ENCODE assay signal across 21 cellular contexts in the genomic region with DNA sequence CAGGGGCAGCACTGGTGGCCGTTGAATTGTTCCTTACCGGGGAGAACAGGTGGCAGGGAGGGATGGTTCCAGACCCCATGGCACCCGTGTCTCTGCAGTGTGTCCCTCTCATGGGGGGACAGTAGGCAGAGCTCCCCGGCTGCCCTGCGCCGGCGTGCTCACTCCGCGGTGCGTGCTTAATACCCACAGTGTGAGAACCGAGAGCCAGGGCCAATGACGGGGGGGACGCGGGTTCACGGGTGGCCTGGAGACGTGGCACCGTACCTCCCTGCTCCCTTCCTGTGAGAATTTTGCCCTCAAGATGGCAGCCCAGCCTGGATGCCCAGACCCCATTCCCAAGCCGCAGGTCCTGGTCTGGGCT. TPM values are rescaled to one million over a fixed set of nuclear protein-coding genes. Genes with fewer than 3 reads are reported as not detected.
DNase-seq lines count a peak whose midpoint lies in the region; TF ChIP-seq lines count a peak whose summit lies in the region.
"Had no signal": no experiment of that assay in that cellular context is flagged by ENCODE, and none has a peak within 500 bp of the region (broad histone marks: within the 10 kb centered on the region; RNA-seq: fewer than 3 reads in every experiment).

No MANE protein-coding gene starts in this region.

- H3K36me3 Mint-ChIP-seq in progenitor cell of endocrine pancreas (ENCODE audit: insufficient read depth), result no peaks in the 10 kb centered on the region
- H3K36me3 Mint-ChIP-seq: CD4-positive, CD25-positive, alpha-beta regulatory T cell; CD8-positive, alpha-beta T cell had no signal

- DNase-seq in ascending aorta (ENCODE audit: low spot score in 2 of 2), result no peak
- DNase-seq in coronary artery (ENCODE audit: low spot score), result no peak
- no peak for DNase-seq in progenitor cell of endocrine pancreas (ENCODE audit: low spot score, unreplicated experiment)
- no peak for DNase-seq in tibial nerve (ENCODE audit: low spot score in 2 of 2)
- no peak for DNase-seq in effector memory CD4-positive, alpha-beta T cell
- no peak for DNase-seq in NCI-H1105 (lab: John Stamatoyannopoulos, UW)
- no peak for DNase-seq in activated T-cell treated with anti-CD3 and anti-CD28 coated beads, Interleukin-2, amount 50 U/mL, for 1 hour
- DNase-seq: Caco-2; CD4-positive, CD25-positive, alpha-beta regulatory T cell; CD8-positive, alpha-beta T cell; DMS153; DMS79; EL; GDM1; H9 had no signal

- H3K9me3 Mint-ChIP-seq in progenitor cell of endocrine pancreas (ENCODE audit: low read depth), result no peaks in the 10 kb centered on the region
- H3K9me3 Mint-ChIP-seq: CD4-positive, CD25-positive, alpha-beta regulatory T cell; CD8-positive, alpha-beta T cell; GM23338 had no signal

- TF ChIP-seq EP300 in tibial nerve (IDR thresholded peaks at IDR 0.05), result no peak

- H3K27me3 Mint-ChIP-seq in progenitor cell of endocrine pancreas, result no peaks in the 10 kb centered on the region
- H3K27me3 Mint-ChIP-seq: B cell; CD4-positive, CD25-positive, alpha-beta regulatory T cell had no signal

- H3K36me3 ChIP-seq in ascending aorta (no peaks in the 10 kb centered on the region), tibial nerve (no peaks in the 10 kb centered on the region)
- H3K36me3 ChIP-seq in effector memory CD4-positive, alpha-beta T cell (ENCODE audit: control insufficient read depth, insufficient read depth, low read length), result no peaks in the 10 kb centered on the region
- H3K36me3 ChIP-seq: BLaER1 had no signal

- H3K27me3 ChIP-seq in ascending aorta (no peaks in the 10 kb centered on the region), tibial nerve (no peaks in the 10 kb centered on the region)
- H3K27me3 ChIP-seq in effector memory CD4-positive, alpha-beta T cell (replicated peaks; ENCODE audit: control insufficient read depth, insufficient read depth, low read length, poor library complexity, severe bottlenecking), result no peaks in the 10 kb centered on the region

- H3K27ac ChIP-seq in ascending aorta (peak overlapping the region; percentile 75 to 80), coronary artery (peak overlapping the region; percentile 60 to 82), tibial nerve (peak overlapping the region; percentile 51 to 82 (median 68))
- H3K27ac ChIP-seq in effector memory CD4-positive, alpha-beta T cell (ENCODE audit: insufficient read depth, low read length, poor library complexity, severe bottlenecking), result no peak overlapping the region
- H3K27ac ChIP-seq: 22Rv1, BLaER1, C4-2B had no signal

- intact Hi-C loops in ascending aorta (cut with DNase I), result no loop called here

- TF ChIP-seq CTCF in ascending aorta (IDR thresholded peaks at IDR 0.05) (no peak), coronary artery (IDR thresholded peaks at IDR 0.05) (no peak), progenitor cell of endocrine pancreas (IDR thresholded peaks at IDR 0.05; ENCODE audit: unreplicated experiment) (no peak), tibial nerve (IDR thresholded peaks at IDR 0.05) (no peak)

- H3K4me3 Mint-ChIP-seq in progenitor cell of endocrine pancreas (ENCODE audit: low read depth), result no peak overlapping the region
- H3K4me3 Mint-ChIP-seq: B cell; CD4-positive, CD25-positive, alpha-beta regulatory T cell; CD8-positive, alpha-beta T cell; GM23338; H9 had no signal

- peak overlapping the region; percentile 93 for H3K27ac Mint-ChIP-seq in progenitor cell of endocrine pancreas
- H3K27ac Mint-ChIP-seq: B cell; CD4-positive, CD25-positive, alpha-beta regulatory T cell; CD8-positive, alpha-beta T cell; GM23338 had no signal

- no peak for TF ChIP-seq POLR2A in tibial nerve (IDR thresholded peaks at IDR 0.05)

- H3K9me3 ChIP-seq in ascending aorta (no peaks in the 10 kb centered on the region), tibial nerve (no peaks in the 10 kb centered on the region)
- H3K9me3 ChIP-seq in effector memory CD4-positive, alpha-beta T cell (ENCODE audit: control insufficient read depth, low read length), result no peaks in the 10 kb centered on the region
- H3K9me3 ChIP-seq: BLaER1, Caco-2 had no signal

- H3K4me3 ChIP-seq in ascending aorta (peak overlapping the region in 1 of 2 donors; percentile 27), coronary artery (peak overlapping the region; percentile 39), tibial nerve (no peak overlapping the region)
- no peak overlapping the region for H3K4me3 ChIP-seq in effector memory CD4-positive, alpha-beta T cell (ENCODE audit: insufficient read depth, low read depth, low read length, poor library complexity, severe bottlenecking)
- H3K4me3 ChIP-seq: BLaER1, GM12878, GM23338 had no signal

- peaks cover 57% of the 10 kb centered on the region for H3K4me1 Mint-ChIP-seq in progenitor cell of endocrine pancreas (ENCODE audit: low read depth)
- H3K4me1 Mint-ChIP-seq: B cell; CD4-positive, CD25-positive, alpha-beta regulatory T cell had no signal

- H3K4me1 ChIP-seq in ascending aorta, result peaks cover 49 to 95% of the 10 kb centered on the region in 2 donors
- peaks cover 0 to 88% (median 33%) of the 10 kb centered on the region in 4 donors for H3K4me1 ChIP-seq in tibial nerve
- no peaks in the 10 kb centered on the region for H3K4me1 ChIP-seq in effector memory CD4-positive, alpha-beta T cell (ENCODE audit: control insufficient read depth, insufficient read depth, low read length, poor library complexity, severe bottlenecking)
- H3K4me1 ChIP-seq: Caco-2 had no signal

- 63 to 79% methylated on average over 11 to 18 of the region's 18 CpGs for WGBS in tibial nerve, 2 donors

RNA-seq across cellular contexts. Expression of a gene that starts 47.1 kb away (rescaled TPM):
- 84.2 TPM for total RNA-seq in ascending aorta
- 68.7 and 69.1 TPM in 2 replicates for total RNA-seq in progenitor cell of endocrine pancreas
- total RNA-seq in tibial nerve, result 10 to 100 TPM in 3 of 4 donors, 1 to 10 TPM in 1; 5.9 to 41.7 (median 11.2) TPM
- total RNA-seq: CD8-positive, alpha-beta T cell had no signal
